9 cellular contexts compared by ENCODE assay signal in the genomic region with DNA sequence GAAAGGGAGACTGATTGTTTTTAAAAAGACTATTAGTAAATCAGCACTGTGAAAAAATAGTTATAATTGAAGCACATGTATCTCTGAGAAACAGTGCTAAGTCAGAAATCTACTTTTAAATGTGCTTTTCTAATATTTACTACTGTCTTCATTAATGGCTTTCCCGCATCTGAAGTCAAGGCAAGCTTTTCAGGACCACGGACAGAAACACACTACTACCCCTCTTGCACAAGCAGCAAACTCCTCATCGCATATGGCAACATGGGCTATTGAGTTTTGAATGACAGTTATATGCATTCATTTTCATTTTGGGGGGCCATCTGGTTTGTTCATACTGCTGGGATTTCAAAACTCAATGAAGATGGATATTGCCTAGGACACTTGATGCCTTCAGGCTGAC.
A peak's percentile ranks its signal among the peaks of the same experiment; 100 is the strongest.
DNase-seq lines count a peak whose midpoint lies in the region; ATAC-seq and TF ChIP-seq lines count a peak whose summit lies in the region.
"Had no signal": no experiment of that assay in that cellular context is flagged by ENCODE, and none has a peak within 500 bp of the region (broad histone marks: within the 10 kb centered on the region; RNA-seq: fewer than 3 reads in every experiment).

No MANE protein-coding gene starts in this region.

- TF ChIP-seq POLR2A in transverse colon (IDR thresholded peaks at IDR 0.05) = no peak

- DNase-seq in ACHN = peak; percentile 73
- peak; percentile 12 for DNase-seq in HS-27A (ENCODE audit: low read depth)
- peak; percentile 43 for DNase-seq in glomerular visceral epithelial cell (ENCODE audit: extremely low spot score)
- no peak for DNase-seq in transverse colon
- no peak for DNase-seq in NCI-H187 treated with DMSO at 0.1 percent for 48 hours (lab: John Stamatoyannopoulos, UW)
- DNase-seq: CD4-positive, alpha-beta T cell had no signal

- in situ Hi-C loops in ACHN (cut with HindIII; ENCODE audit: low pct_ligation_motif_present, low pct_unique_long_range_greater_than_20kb, low sequenced_read_pairs) (no loop called here), transverse colon (cut with MboI; ENCODE audit: low pct_ligation_motif_present in 1 of 4, low pct_unique_long_range_greater_than_20kb in 1 of 4, low sequenced_read_pairs in 3 of 4) (no loop called here)

- no peak overlapping the region for H3K4me3 ChIP-seq in transverse colon

- intact Hi-C loops in transverse colon (cut with DNase I; ENCODE audit: low total_unique reads) = no loop called here

- 5 to 14% methylated on average over 3 of the region's 3 CpGs for WGBS in transverse colon (ENCODE audit: low coverage in 1 of 2), 2 donors

- no peaks in the 10 kb centered on the region for H3K36me3 ChIP-seq in transverse colon

- no peak for TF ChIP-seq CTCF in transverse colon (IDR thresholded peaks at IDR 0.05)

- no peaks in the 10 kb centered on the region for H3K9me3 ChIP-seq in transverse colon

- no peaks in the 10 kb centered on the region for H3K27me3 ChIP-seq in transverse colon

- no peak for TF ChIP-seq EP300 in transverse colon (IDR thresholded peaks at IDR 0.05; ENCODE audit: low read depth)

- H3K27ac ChIP-seq in transverse colon = no peak overlapping the region

- H3K4me1 ChIP-seq in transverse colon = no peaks in the 10 kb centered on the region

- ATAC-seq in SK-N-SH treated with all-trans-retinoic acid at 6 μM for 48 hours = peak; percentile 58
- no peak for ATAC-seq in HG03139 (IDR thresholded peaks at IDR 0.05; ENCODE audit: unreplicated experiment)
- no peak for ATAC-seq in HG03439 (IDR thresholded peaks at IDR 0.05; ENCODE audit: unreplicated experiment)

TF ChIP-seq in SK-N-SH treated with all-trans-retinoic acid at 6 μM for 48 hours, 23 proteins besides CTCF, POLR2A, EP300 and RAD21:
- TF ChIP-seq OSR1 (CRISPR knock-in tag; IDR thresholded peaks at IDR 0.05) = peak; percentile 71; the same call in 1 of the 2 replicates
- 0 out of 2 replicates have a peak, but pooled peaks have one; percentile 63 for TF ChIP-seq ZFP3 (CRISPR knock-in tag; IDR thresholded peaks at IDR 0.05)
- TF ChIP-seq ZC3H10 (CRISPR knock-in tag; IDR thresholded peaks at IDR 0.05) = peak; percentile 82
- TF ChIP-seq, protein P1, sequence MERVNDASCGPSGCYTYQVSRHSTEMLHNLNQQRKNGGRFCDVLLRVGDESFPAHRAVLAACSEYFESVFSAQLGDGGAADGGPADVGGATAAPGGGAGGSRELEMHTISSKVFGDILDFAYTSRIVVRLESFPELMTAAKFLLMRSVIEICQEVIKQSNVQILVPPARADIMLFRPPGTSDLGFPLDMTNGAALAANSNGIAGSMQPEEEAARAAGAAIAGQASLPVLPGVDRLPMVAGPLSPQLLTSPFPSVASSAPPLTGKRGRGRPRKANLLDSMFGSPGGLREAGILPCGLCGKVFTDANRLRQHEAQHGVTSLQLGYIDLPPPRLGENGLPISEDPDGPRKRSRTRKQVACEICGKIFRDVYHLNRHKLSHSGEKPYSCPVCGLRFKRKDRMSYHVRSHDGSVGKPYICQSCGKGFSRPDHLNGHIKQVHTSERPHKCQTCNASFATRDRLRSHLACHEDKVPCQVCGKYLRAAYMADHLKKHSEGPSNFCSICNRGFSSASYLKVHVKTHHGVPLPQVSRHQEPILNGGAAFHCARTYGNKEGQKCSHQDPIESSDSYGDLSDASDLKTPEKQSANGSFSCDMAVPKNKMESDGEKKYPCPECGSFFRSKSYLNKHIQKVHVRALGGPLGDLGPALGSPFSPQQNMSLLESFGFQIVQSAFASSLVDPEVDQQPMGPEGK (CRISPR knock-in tag; IDR thresholded peaks at IDR 0.05; ENCODE audit: borderline replicate concordance) = no peak
- peak; percentile 69; the same call in 1 of the 2 replicates for TF ChIP-seq TOX (CRISPR knock-in tag; IDR thresholded peaks at IDR 0.05; ENCODE audit: borderline replicate concordance)
- TF ChIP-seq CSDC2 (CRISPR knock-in tag; IDR thresholded peaks at IDR 0.05) = 0 out of 2 replicates have a peak, but pooled peaks have one; percentile 54
- TF ChIP-seq BACH2 (CRISPR knock-in tag; IDR thresholded peaks at IDR 0.05; ENCODE audit: borderline replicate concordance) = no peak
TF ChIP-seq in SK-N-SH treated with all-trans-retinoic acid at 6 μM for 48 hours: peak in this region for 5.

Comparison
In these comparisons a context has a peak if more than half of its experiments do, and no peak if none do; other contexts are left out.
1. DNase-seq: peak in ACHN (single experiment), HS-27A (single experiment) and glomerular visceral epithelial cell (single experiment); none in transverse colon (single experiment) and NCI-H187 treated with DMSO at 0.1 percent for 48 hours (single experiment).